23 cellular contexts compared by ENCODE assay signal in genomic region chr9:115144706-115145105, GRCh38. TPM values are rescaled to one million over a fixed set of nuclear protein-coding genes. Genes with fewer than 3 reads are reported as not detected.
DNase-seq lines count a peak whose midpoint lies in the region; TF ChIP-seq lines count a peak whose summit lies in the region.
"Had no signal": no experiment of that assay in that cellular context is flagged by ENCODE, and none has a peak within 500 bp of the region (broad histone marks: within the 10 kb centered on the region; RNA-seq: fewer than 3 reads in every experiment).

No MANE protein-coding gene starts in this region.

- CTCF ChIA-PET in A673 (lab: Charles Lee) = no interaction called here
- CTCF ChIA-PET in activated CD4-positive, alpha-beta T cell treated with anti-CD3 and anti-CD28 coated beads, Interleukin-2, amount 10 ng/mL, durations not matched to agents 7 days and 5 days (lab: Charles Lee) = interaction anchor here (0.7 kb wide), 1 partner anchor 10 kb away, joined by 3 read pairs; no protein-coding TSS in a partner anchor

- H3K4me1 Mint-ChIP-seq in activated T-helper 1 cell treated with anti-CD3 and anti-CD28 coated beads, Interleukin-12 subunit alpha, Interleukin-12 subunit beta, Interleukin-2, Interleukin-4 antibody, amounts not matched to agents 30 ng/mL and 10 ng/mL and 1 ng/mL, durations not matched to agents 14 hours and 24 hours and 36 hours (ENCODE audit: low read depth) = peaks cover 30% of the 10 kb centered on the region
- peaks cover 29% of the 10 kb centered on the region for H3K4me1 Mint-ChIP-seq in activated CD4-positive, alpha-beta T cell treated with anti-CD3 and anti-CD28 coated beads, Interleukin-2, amount 10 ng/mL, durations not matched to agents 7 days and 5 days

- BruUV-seq in A673 (replicated peaks; lab: Mats Ljungman, UMichigan) = no TSS peak

- TF ChIP-seq CTCF in A673 (conservative IDR thresholded peaks at IDR 0.05; ENCODE audit: low read depth, low read length) = no peak

- H3K27ac Mint-ChIP-seq in activated T-helper 1 cell treated with anti-CD3 and anti-CD28 coated beads, Interleukin-12 subunit alpha, Interleukin-12 subunit beta, Interleukin-2, Interleukin-4 antibody, amounts not matched to agents 30 ng/mL and 10 ng/mL and 1 ng/mL, durations not matched to agents 14 hours and 24 hours and 36 hours = no peak overlapping the region
- no peak overlapping the region for H3K27ac Mint-ChIP-seq in activated CD4-positive, alpha-beta T cell treated with anti-CD3 and anti-CD28 coated beads, Interleukin-2, amount 10 ng/mL, durations not matched to agents 7 days and 5 days
- H3K27ac Mint-ChIP-seq: activated naive CD4-positive, alpha-beta T cell treated with anti-CD3 and anti-CD28 coated beads, Interleukin-2, amount 10 ng/mL, durations not matched to agents 7 days and 5 days; WTC11 had no signal

- no peaks in the 10 kb centered on the region for H3K36me3 ChIP-seq in A673 (ENCODE audit: insufficient read depth, low read length, poor library complexity, severe bottlenecking)

- H3K4me3 ChIP-seq in A673 (ENCODE audit: low read depth, low read length, poor library complexity, severe bottlenecking) = no peak overlapping the region

- peak; percentile 89 for DNase-seq in A673 (ENCODE audit: low spot score)
- peak; percentile 39 for DNase-seq in EL
- no peak for DNase-seq in activated T-helper 1 cell treated with anti-CD3 and anti-CD28 coated beads, Interleukin-12 subunit alpha, Interleukin-12 subunit beta, Interleukin-2, Interleukin-4 antibody, amounts not matched to agents 30 ng/mL and 10 ng/mL and 1 ng/mL, durations not matched to agents 14 hours and 24 hours and 36 hours (ENCODE audit: low spot score)
- peak; percentile 13 for DNase-seq in kidney tubule cell (ENCODE audit: low spot score)
- DNase-seq in HK-2 (ENCODE audit: unreplicated experiment) = no peak
- DNase-seq in NK-92 treated with Interleukin-12 subunit alpha and Interleukin-12 subunit beta, amount 100 ng/mL, for 24 hours (lab: John Stamatoyannopoulos, UW) = no peak
- no peak for DNase-seq in activated CD4-positive, alpha-beta T cell treated with anti-CD3 and anti-CD28 coated beads, Interleukin-2, amount 10 ng/mL, durations not matched to agents 7 days and 5 days
- DNase-seq in GDM1 (lab: John Stamatoyannopoulos, UW) = no peak
- DNase-seq: activated naive CD4-positive, alpha-beta T cell treated with anti-CD3 and anti-CD28 coated beads, Interleukin-2, amount 10 ng/mL, durations not matched to agents 7 days and 5 days; anterior cingulate cortex; effector CD4-positive, alpha-beta T cell; foreskin melanocyte; left colon; naive thymus-derived CD4-positive, alpha-beta T cell; NCI-H1105; NCI-H2029 treated with DMSO at 0.1 percent for 48 hours; NCI-H510A treated with DMSO at 0.1 percent for 48 hours; retina; RPMI8226; stimulated activated CD4-positive, alpha-beta T cell treated with anti-CD3 and anti-CD28 coated beads, Interleukin-4, amount 100 ng/mL, for 24 hours; stimulated activated naive CD4-positive, alpha-beta T cell treated with Interleukin-2 at 50 U/mL for 16 hours had no signal

- no peaks in the 10 kb centered on the region for H3K9me3 ChIP-seq in A673 (ENCODE audit: low read depth, low read length, poor library complexity, severe bottlenecking)

- peaks cover 29% of the 10 kb centered on the region for H3K27me3 Mint-ChIP-seq in activated T-helper 1 cell treated with anti-CD3 and anti-CD28 coated beads, Interleukin-12 subunit alpha, Interleukin-12 subunit beta, Interleukin-2, Interleukin-4 antibody, amounts not matched to agents 30 ng/mL and 10 ng/mL and 1 ng/mL, durations not matched to agents 14 hours and 24 hours and 36 hours (ENCODE audit: insufficient read depth)
- H3K27me3 Mint-ChIP-seq in activated CD4-positive, alpha-beta T cell treated with anti-CD3 and anti-CD28 coated beads, Interleukin-2, amount 10 ng/mL, durations not matched to agents 7 days and 5 days = peaks cover 45% of the 10 kb centered on the region

- POLR2A ChIA-PET in A673 (lab: Charles Lee; ENCODE audit: low non-redundant PET) = no interaction called here
- POLR2A ChIA-PET in activated CD4-positive, alpha-beta T cell treated with anti-CD3 and anti-CD28 coated beads, Interleukin-2, amount 10 ng/mL, durations not matched to agents 7 days and 5 days (lab: Charles Lee) = interaction anchor here (0.6 kb wide), 1 partner anchor 24 kb away, joined by 8 read pairs; no protein-coding TSS in a partner anchor

- H3K4me3 Mint-ChIP-seq in activated T-helper 1 cell treated with anti-CD3 and anti-CD28 coated beads, Interleukin-12 subunit alpha, Interleukin-12 subunit beta, Interleukin-2, Interleukin-4 antibody, amounts not matched to agents 30 ng/mL and 10 ng/mL and 1 ng/mL, durations not matched to agents 14 hours and 24 hours and 36 hours = peak overlapping the region; percentile 45
- H3K4me3 Mint-ChIP-seq in activated CD4-positive, alpha-beta T cell treated with anti-CD3 and anti-CD28 coated beads, Interleukin-2, amount 10 ng/mL, durations not matched to agents 7 days and 5 days = no peak overlapping the region
- H3K4me3 Mint-ChIP-seq: activated naive CD4-positive, alpha-beta T cell treated with anti-CD3 and anti-CD28 coated beads, Interleukin-2, amount 10 ng/mL, durations not matched to agents 7 days and 5 days; WTC11 had no signal

- H3K36me3 Mint-ChIP-seq in activated T-helper 1 cell treated with anti-CD3 and anti-CD28 coated beads, Interleukin-12 subunit alpha, Interleukin-12 subunit beta, Interleukin-2, Interleukin-4 antibody, amounts not matched to agents 30 ng/mL and 10 ng/mL and 1 ng/mL, durations not matched to agents 14 hours and 24 hours and 36 hours (ENCODE audit: low read depth) = peaks cover 9% of the 10 kb centered on the region
- H3K36me3 Mint-ChIP-seq in activated CD4-positive, alpha-beta T cell treated with anti-CD3 and anti-CD28 coated beads, Interleukin-2, amount 10 ng/mL, durations not matched to agents 7 days and 5 days (ENCODE audit: low read depth) = peaks cover 15% of the 10 kb centered on the region
- H3K36me3 Mint-ChIP-seq: WTC11 had no signal

- H3K4me1 ChIP-seq in A673 (ENCODE audit: insufficient read depth, low read length, poor library complexity, severe bottlenecking) = peaks cover 8% of the 10 kb centered on the region

- peaks cover 9% of the 10 kb centered on the region for H3K9me3 Mint-ChIP-seq in activated T-helper 1 cell treated with anti-CD3 and anti-CD28 coated beads, Interleukin-12 subunit alpha, Interleukin-12 subunit beta, Interleukin-2, Interleukin-4 antibody, amounts not matched to agents 30 ng/mL and 10 ng/mL and 1 ng/mL, durations not matched to agents 14 hours and 24 hours and 36 hours
- peaks cover 11% of the 10 kb centered on the region for H3K9me3 Mint-ChIP-seq in activated CD4-positive, alpha-beta T cell treated with anti-CD3 and anti-CD28 coated beads, Interleukin-2, amount 10 ng/mL, durations not matched to agents 7 days and 5 days
- H3K9me3 Mint-ChIP-seq: WTC11 had no signal

- intact Hi-C loops in A673 (cut with micrococcal nuclease; ENCODE audit: unreplicated experiment) = no loop called here
- intact Hi-C loops in activated T-helper 1 cell treated with anti-CD3 and anti-CD28 coated beads, Interleukin-12 subunit alpha, Interleukin-12 subunit beta, Interleukin-2, Interleukin-4 antibody, amounts not matched to agents 30 ng/mL and 10 ng/mL and 1 ng/mL, durations not matched to agents 14 hours and 24 hours and 36 hours (cut with micrococcal nuclease) = no loop called here

- H3K27ac ChIP-seq in A673 (ENCODE audit: low read depth, low read length, poor library complexity, severe bottlenecking) = no peak overlapping the region
- H3K27ac ChIP-seq: C4-2B had no signal

- no peaks in the 10 kb centered on the region for H3K27me3 ChIP-seq in A673 (replicated peaks; ENCODE audit: insufficient read depth, low read depth, low read length, poor library complexity)

RNA-seq across cellular contexts. Expression of gene TNC, which starts 26.7 kb away (rescaled TPM):
- 202 and 206 TPM in 2 replicates for total RNA-seq in A673 (2021)
- total RNA-seq in activated T-helper 1 cell treated with anti-CD3 and anti-CD28 coated beads, Interleukin-12 subunit alpha, Interleukin-12 subunit beta, Interleukin-2, Interleukin-4 antibody, amounts not matched to agents 30 ng/mL and 10 ng/mL and 1 ng/mL, durations not matched to agents 14 hours and 24 hours and 36 hours = 0.60 and 0.61 TPM in 2 replicates
- total RNA-seq in activated CD4-positive, alpha-beta T cell treated with anti-CD3 and anti-CD28 coated beads, Interleukin-2, amount 10 ng/mL, durations not matched to agents 7 days and 5 days = under 1 TPM in 1 of 2 experiments, not detected in 1; 0.12 TPM

Comparison
In these comparisons a context has a peak if more than half of its experiments do, and no peak if none do; other contexts are left out.
1. DNase-seq: peak in A673 (single experiment), EL (single experiment) and kidney tubule cell (single experiment); none in activated T-helper 1 cell treated with anti-CD3 and anti-CD28 coated beads, Interleukin-12 subunit alpha, Interleukin-12 subunit beta, Interleukin-2, Interleukin-4 antibody, amounts not matched to agents 30 ng/mL and 10 ng/mL and 1 ng/mL, durations not matched to agents 14 hours and 24 hours and 36 hours (single experiment), HK-2 (single experiment), NK-92 treated with Interleukin-12 subunit alpha and Interleukin-12 subunit beta, amount 100 ng/mL, for 24 hours (single experiment), activated CD4-positive, alpha-beta T cell treated with anti-CD3 and anti-CD28 coated beads, Interleukin-2, amount 10 ng/mL, durations not matched to agents 7 days and 5 days (single experiment) and GDM1 (single experiment).
2. RNA of gene TNC, which starts 26.7 kb away (total RNA-seq): 202 to 206 TPM in A673; 0.60 to 0.61 TPM in activated T-helper 1 cell treated with anti-CD3 and anti-CD28 coated beads, Interleukin-12 subunit alpha, Interleukin-12 subunit beta, Interleukin-2, Interleukin-4 antibody, amounts not matched to agents 30 ng/mL and 10 ng/mL and 1 ng/mL, durations not matched to agents 14 hours and 24 hours and 36 hours and 0.12 TPM in activated CD4-positive, alpha-beta T cell treated with anti-CD3 and anti-CD28 coated beads, Interleukin-2, amount 10 ng/mL, durations not matched to agents 7 days and 5 days; every median in the first group is over 100 times any median in the second.